In genomic region chr18:7657050-7657449, GRCh38 we compare ENCODE assay signal across 1 cellular context.
TF ChIP-seq lines count a peak whose summit lies in the region.

No MANE protein-coding gene starts in this region.

TF ChIP-seq in HepG2, 621 proteins besides CTCF, POLR2A, EP300 and RAD21 (continued from another document):
- TF ChIP-seq ZBTB4 (CRISPR knock-in tag; IDR thresholded peaks at IDR 0.05; ENCODE audit: borderline replicate concordance) = no peak
- TF ChIP-seq ZSCAN20 (CRISPR knock-in tag; IDR thresholded peaks at IDR 0.05; ENCODE audit: borderline replicate concordance) = no peak
- TF ChIP-seq ZNF609 (CRISPR knock-in tag; IDR thresholded peaks at IDR 0.05; ENCODE audit: borderline replicate concordance) = no peak
- no peak for TF ChIP-seq ZBTB26 (CRISPR knock-in tag; IDR thresholded peaks at IDR 0.05; ENCODE audit: borderline replicate concordance)
- TF ChIP-seq ZBTB39 (CRISPR knock-in tag; IDR thresholded peaks at IDR 0.05) = no peak
- TF ChIP-seq TOPORS (CRISPR knock-in tag; IDR thresholded peaks at IDR 0.05) = no peak
- no peak for TF ChIP-seq ZNF704 (CRISPR knock-in tag; IDR thresholded peaks at IDR 0.05; ENCODE audit: borderline replicate concordance)
- no peak for TF ChIP-seq DR1 (CRISPR knock-in tag; IDR thresholded peaks at IDR 0.05)
- no peak for TF ChIP-seq ZNF468 (CRISPR knock-in tag; IDR thresholded peaks at IDR 0.05)
- no peak for TF ChIP-seq HNF4G (IDR thresholded peaks at IDR 0.05; ENCODE audit: borderline replicate concordance, low read depth, low read length)
- TF ChIP-seq HNF4G (CRISPR knock-in tag; IDR thresholded peaks at IDR 0.05; ENCODE audit: borderline replicate concordance, low read depth) = no peak
- TF ChIP-seq ZFP1 (CRISPR knock-in tag; IDR thresholded peaks at IDR 0.05) = no peak
TF ChIP-seq in HepG2: peak in this region for 0.
